21 cellular contexts compared by ENCODE assay signal in the genomic region with DNA sequence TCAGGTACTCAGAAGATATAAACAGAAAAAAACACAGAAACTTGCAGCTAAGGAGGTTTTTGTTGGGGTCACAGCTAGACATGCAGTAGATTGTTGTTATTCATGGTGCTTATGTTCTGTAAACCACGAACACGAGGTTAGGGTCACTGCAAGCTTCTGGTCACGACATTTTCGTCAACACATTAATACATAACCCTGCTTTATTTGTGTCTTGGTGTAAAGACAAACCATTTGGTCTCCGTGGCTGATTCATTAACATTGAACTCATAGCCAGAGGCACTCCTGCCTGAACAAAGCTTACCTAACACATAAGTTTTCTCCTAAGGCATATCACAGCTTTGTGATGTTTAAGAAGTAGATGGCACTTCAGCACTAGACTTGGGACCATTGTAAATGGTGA. TPM values are rescaled to one million over a fixed set of nuclear protein-coding genes. Genes with fewer than 3 reads are reported as not detected.
DNase-seq lines count a peak whose midpoint lies in the region; ATAC-seq and TF ChIP-seq lines count a peak whose summit lies in the region.
"Had no signal": no experiment of that assay in that cellular context is flagged by ENCODE, and none has a peak within 500 bp of the region (broad histone marks: within the 10 kb centered on the region; RNA-seq: fewer than 3 reads in every experiment).

No MANE protein-coding gene starts in this region.

- H3F3A ChIP-seq in PC-3 (ENCODE audit: low read length, unreplicated experiment) = peaks cover 4% of the 10 kb centered on the region

- peak overlapping the region; percentile 40 for H3K4me2 ChIP-seq in PC-3 (ENCODE audit: low read length)

- TF ChIP-seq CTCF in PC-3 (conservative IDR thresholded peaks at IDR 0.05; ENCODE audit: low read depth, low read length) = no peak
- TF ChIP-seq CTCF in psoas muscle (IDR thresholded peaks at IDR 0.05) = no peak

- H3K4me3 ChIP-seq in PC-3 (ENCODE audit: low read length) (no peak overlapping the region), psoas muscle (no peak overlapping the region)
- H3K4me3 ChIP-seq: ascending aorta, K562, Peyer's patch, thoracic aorta had no signal

- H4K20me1 ChIP-seq in PC-3 (ENCODE audit: low read length) = no peaks in the 10 kb centered on the region

- BruUV-seq in PC-3 (replicated peaks; lab: Mats Ljungman, UMichigan) = no TSS peak

- H3K4me1 ChIP-seq in PC-3 (ENCODE audit: insufficient read depth, low read length) (peaks cover 42% of the 10 kb centered on the region), psoas muscle (peaks cover 14% of the 10 kb centered on the region)
- H3K4me1 ChIP-seq: ascending aorta had no signal

- H3K27ac ChIP-seq in PC-3 (ENCODE audit: low read length) (peak overlapping the region; percentile 82), epithelial cell of prostate (peak overlapping the region; percentile 62), psoas muscle (no peak overlapping the region)
- H3K27ac ChIP-seq: ascending aorta, thoracic aorta had no signal

- H3K36me3 ChIP-seq in PC-3 (ENCODE audit: low read depth, low read length) = no peaks in the 10 kb centered on the region
- no peaks in the 10 kb centered on the region for H3K36me3 ChIP-seq in psoas muscle (ENCODE audit: insufficient read depth in 1 of 2, low read depth in 1 of 2)
- H3K36me3 ChIP-seq: ascending aorta, Peyer's patch, thoracic aorta had no signal

- H3K9me2 ChIP-seq in PC-3 (replicated peaks; ENCODE audit: low read length) = no peaks in the 10 kb centered on the region

- H3K9me3 ChIP-seq in PC-3 (ENCODE audit: low read length) (no peaks in the 10 kb centered on the region), psoas muscle (no peaks in the 10 kb centered on the region)
- H3K9me3 ChIP-seq: ascending aorta, Peyer's patch, thoracic aorta had no signal

- intact Hi-C loops in PC-3 (cut with micrococcal nuclease) = loop anchor here (10.0 kb wide), 1 partner anchor 69 kb away; no protein-coding TSS in a partner anchor
- intact Hi-C loops in psoas muscle (cut with DNase I) = no loop called here
- intact Hi-C loops in head of caudate nucleus (cut with DNase I) = no loop called here

- no peak overlapping the region for H2AFZ ChIP-seq in PC-3 (ENCODE audit: low read length)

- no peaks in the 10 kb centered on the region for H3K79me2 ChIP-seq in PC-3 (ENCODE audit: low read length)

- POLR2A ChIA-PET in PC-3 (lab: Charles Lee; ENCODE audit: unreplicated experiment) = no interaction called here

- DNase-seq in EH (ENCODE audit: low read depth) = peak; percentile 2
- DNase-seq in PC-3 = peak; percentile 43
- DNase-seq in epithelial cell of prostate (ENCODE audit: low read depth, low spot score) = peak; percentile 37
- peak; percentile 33 for DNase-seq in myocyte (ENCODE audit: low read depth)
- DNase-seq in psoas muscle = no peak
- DNase-seq in islet precursor cell = no peak
- DNase-seq in head of caudate nucleus = no peak
- DNase-seq in GOT3 (lab: John Stamatoyannopoulos, UW) = no peak
- DNase-seq: activated naive CD4-positive, alpha-beta T cell treated with anti-CD3 and anti-CD28 coated beads, Interleukin-2, amount 50 U/mL, for 16 hours; activated T-cell treated with anti-CD3 and anti-CD28 coated beads, Interleukin-2, amount 50 U/mL, for 72 hours; effector memory CD8-positive, alpha-beta T cell; hippocampal formation; naive thymus-derived CD8-positive, alpha-beta T cell; NCI-H187 treated with DMSO at 0.1 percent for 48 hours; Peyer's patch; stimulated activated CD4-positive, alpha-beta T cell treated with anti-CD3 and anti-CD28 coated beads, Interleukin-1b, Interleukin-23, amount 100 ng/mL, for 48 hours had no signal

- CTCF ChIA-PET in PC-3 (lab: Charles Lee) = no interaction called here

- 61 to 63% (median 62%) methylated on average over 5 of the region's 5 CpGs for WGBS in psoas muscle, 3 donors

- H3K9ac ChIP-seq in PC-3 (ENCODE audit: low read length) = no peak overlapping the region

- H3K27me3 ChIP-seq in PC-3 (ENCODE audit: low read length) (no peaks in the 10 kb centered on the region), psoas muscle (ENCODE audit: insufficient read depth in 3 of 3, low read length in 2 of 3) (peaks cover 0 to 4% (median 0%) of the 10 kb centered on the region in 3 donors)
- H3K27me3 ChIP-seq: ascending aorta, Peyer's patch had no signal

- ATAC-seq in PC-3 (no peak), psoas muscle (no peak)
- ATAC-seq: activated T-cell treated with anti-CD3 and anti-CD28 coated beads, Interleukin-2, amount 50 U/mL, for 72 hours; effector memory CD8-positive, alpha-beta T cell; K562; naive thymus-derived CD8-positive, alpha-beta T cell; stimulated activated memory B cell treated with anti-CD40 and anti-IgM and Interleukin-4, amounts not matched to agents 10 μg/mL and 1 μg/mL and 100 μg/mL, for 72 hours had no signal

RNA-seq across cellular contexts. Expression of a gene that starts 16.9 kb away (rescaled TPM):
- total RNA-seq in PC-3 (2014; rRNA removed) (0.07 TPM in 1 of 2 replicates, not detected in the other), myocyte (0.26 and 0.72 TPM in 2 replicates), psoas muscle (10 to 100 TPM in 2 of 4 donors, 1 to 10 TPM in 2; 5.7 to 14.5 (median 9.1) TPM)
- 7.7 TPM for polyA plus RNA-seq in myocyte (2012)
- polyA plus RNA-seq in psoas muscle = 1 to 10 TPM; 4.6 to 7.1 (median 4.9) TPM
- total RNA-seq: activated T-cell treated with anti-CD3 and anti-CD28 coated beads, Interleukin-2, amount 50 U/mL, for 72 hours; naive thymus-derived CD8-positive, alpha-beta T cell had no signal
- polyA plus RNA-seq: CD14-positive monocyte; naive thymus-derived CD8-positive, alpha-beta T cell had no signal

Comparison
In these comparisons a context has a peak if more than half of its experiments do, and no peak if none do; other contexts are left out.
1. DNase-seq: peak in EH (single experiment), PC-3 (single experiment), epithelial cell of prostate (single experiment) and myocyte (single experiment); none in psoas muscle (0 of 2), islet precursor cell (single experiment), head of caudate nucleus (0 of 42) and GOT3 (single experiment).